In genomic region chr6:33771342-33772113, GRCh38 we compare ENCODE assay signal across 1 cellular context.
TF ChIP-seq lines count a peak whose summit lies in the region.

No MANE protein-coding gene starts in this region.

TF ChIP-seq in K562, 482 proteins besides CTCF, POLR2A, EP300 and RAD21 (continued from another document and continues in another):
- TF ChIP-seq REST (CRISPR knock-in tag; IDR thresholded peaks at IDR 0.05; ENCODE audit: low read depth), result 0 out of 2 replicates have a peak, but pooled peaks have one; percentile 24
- TF ChIP-seq ATF7 (IDR thresholded peaks at IDR 0.05), result peak; percentile 66
- TF ChIP-seq JUND (IDR thresholded peaks at IDR 0.05; ENCODE audit: borderline replicate concordance, low read depth, low read length), result peak; percentile 25; the same call in 1 of the 2 replicates
- no peak; the same call in 2 of the 3 replicates for TF ChIP-seq JUND (tag; IDR thresholded peaks at IDR 0.05; ENCODE audit: borderline replicate concordance, low read depth, low read length)
- no peak for TF ChIP-seq CREB1 (IDR thresholded peaks at IDR 0.05)
- 0 out of 2 replicates have a peak, but pooled peaks have one; percentile 48 for TF ChIP-seq CREB1 (CRISPR knock-in tag; IDR thresholded peaks at IDR 0.05)
- no peak for TF ChIP-seq ASH1L (IDR thresholded peaks at IDR 0.05; ENCODE audit: borderline replicate concordance, low read depth, partially characterized antibody)
- TF ChIP-seq PCBP2 (IDR thresholded peaks at IDR 0.05; ENCODE audit: low read depth, low read length, poor library complexity, severe bottlenecking), result no peak
- TF ChIP-seq SMAD1 (IDR thresholded peaks at IDR 0.05; ENCODE audit: low read depth, low read length, partially characterized antibody), result peak; percentile 37
- no peak for TF ChIP-seq SUPT5H (IDR thresholded peaks at IDR 0.05)
- no peak for TF ChIP-seq PKNOX1 (IDR thresholded peaks at IDR 0.05)
- peak; percentile 41; the same call in 1 of the 2 replicates for TF ChIP-seq ZNF384 (IDR thresholded peaks at IDR 0.05; ENCODE audit: low read depth, low read length)
- no peak for TF ChIP-seq GABPA (tag; conservative IDR thresholded peaks at IDR 0.05; ENCODE audit: low read depth)
- TF ChIP-seq MBD1 (CRISPR knock-in tag; IDR thresholded peaks at IDR 0.05), result peak; percentile 95; the same call in 1 of the 2 replicates
- TF ChIP-seq TFAP4 (CRISPR knock-in tag; IDR thresholded peaks at IDR 0.05; ENCODE audit: borderline replicate concordance), result peak; percentile 34; the same call in 1 of the 2 replicates
- no peak for TF ChIP-seq ZBTB12 (CRISPR knock-in tag; IDR thresholded peaks at IDR 0.05)
- no peak for TF ChIP-seq FOXM1 (IDR thresholded peaks at IDR 0.05; ENCODE audit: low read depth)
- no peak for TF ChIP-seq FOXM1 (CRISPR knock-in tag; IDR thresholded peaks at IDR 0.05; ENCODE audit: low read depth)
- peak; percentile 54; the same call in 1 of the 2 replicates for TF ChIP-seq RBFOX2 (IDR thresholded peaks at IDR 0.05; ENCODE audit: low read depth, low read length)
- peak; percentile 45; the same call in 1 of the 2 replicates for TF ChIP-seq SOX6 (IDR thresholded peaks at IDR 0.05)
- TF ChIP-seq FOSL1 (tag; conservative IDR thresholded peaks at IDR 0.05), result 0 out of 2 replicates have a peak, but pooled peaks have one; percentile 8
- TF ChIP-seq ELF4 (CRISPR knock-in tag; IDR thresholded peaks at IDR 0.05), result no peak
- peak; percentile 94; the same call in 1 of the 2 replicates for TF ChIP-seq XRCC5 (IDR thresholded peaks at IDR 0.05; ENCODE audit: low read depth, low read length)
- peak; percentile 60 for TF ChIP-seq ZNF24 (IDR thresholded peaks at IDR 0.05)
- TF ChIP-seq MYC (IDR thresholded peaks at IDR 0.05; ENCODE audit: low read depth, low read length), result peak; percentile 42; the same call in 1 of the 2 replicates
- no peak for TF ChIP-seq MYC (CRISPR knock-in tag; IDR thresholded peaks at IDR 0.05; ENCODE audit: borderline replicate concordance, low read depth)
- peak; percentile 67; the same call in 1 of the 2 replicates for TF ChIP-seq ESRRA (IDR thresholded peaks at IDR 0.05; ENCODE audit: borderline replicate concordance, low read depth)
- TF ChIP-seq KDM2B (CRISPR knock-in tag; IDR thresholded peaks at IDR 0.05), result peak; percentile 35
- TF ChIP-seq PYGO2 (tag; IDR thresholded peaks at IDR 0.05), result no peak
- TF ChIP-seq TCF7L2 (IDR thresholded peaks at IDR 0.05; ENCODE audit: low read depth, low read length), result 0 out of 2 replicates have a peak, but pooled peaks have one; percentile 11
- TF ChIP-seq NONO (IDR thresholded peaks at IDR 0.05; ENCODE audit: low read depth in 2 of 2, low read length in 1 of 2), result peak in 1 of 2 experiments; percentile 64; a peak in 1 of 4 replicates
- TF ChIP-seq AFF4 (CRISPR knock-in tag; IDR thresholded peaks at IDR 0.05), result no peak
- no peak for TF ChIP-seq PRPF4 (IDR thresholded peaks at IDR 0.05; ENCODE audit: insufficient read depth, low read depth, low read length, poor library complexity, severe bottlenecking)
- no peak for TF ChIP-seq STAT5A (IDR thresholded peaks at IDR 0.05; ENCODE audit: borderline replicate concordance, low read length)
- peak; percentile 62; the same call in 1 of the 2 replicates for TF ChIP-seq ARID2 (IDR thresholded peaks at IDR 0.05)
- TF ChIP-seq ZNF282 (CRISPR knock-in tag; IDR thresholded peaks at IDR 0.05), result 0 out of 2 replicates have a peak, but pooled peaks have one; percentile 54
- peak; percentile 78 for TF ChIP-seq CXXC5 (CRISPR knock-in tag; IDR thresholded peaks at IDR 0.05)
- TF ChIP-seq FOXA3 (CRISPR knock-in tag; conservative IDR thresholded peaks at IDR 0.05 in 1 of 2, IDR thresholded peaks at IDR 0.05 in 1 of 2), result no peak
- TF ChIP-seq HOMEZ (CRISPR knock-in tag; IDR thresholded peaks at IDR 0.05), result no peak
- no peak for TF ChIP-seq ZNF511 (CRISPR knock-in tag; IDR thresholded peaks at IDR 0.05)
- peak; percentile 48 to 65; a peak in 3 of 4 replicates for TF ChIP-seq NRF1 (conservative IDR thresholded peaks at IDR 0.05 in 1 of 2, IDR thresholded peaks at IDR 0.05 in 1 of 2)
- TF ChIP-seq SMC3 (conservative IDR thresholded peaks at IDR 0.05; ENCODE audit: insufficient read depth, low read depth, low read length), result peak; percentile 91
- no peak for TF ChIP-seq ATF1 (CRISPR knock-in tag; IDR thresholded peaks at IDR 0.05)
- TF ChIP-seq ATF1 (tag; IDR thresholded peaks at IDR 0.05), result 0 out of 2 replicates have a peak, but pooled peaks have one; percentile 36
- peak; percentile 99 for TF ChIP-seq RB1 (IDR thresholded peaks at IDR 0.05; ENCODE audit: low read depth)
- TF ChIP-seq PHF21A (IDR thresholded peaks at IDR 0.05; ENCODE audit: borderline replicate concordance, low read depth), result no peak
- TF ChIP-seq ELF2 (CRISPR knock-in tag; IDR thresholded peaks at IDR 0.05), result 0 out of 2 replicates have a peak, but pooled peaks have one; percentile 16
- peak; percentile 43 to 70; a peak in 3 of 4 replicates for TF ChIP-seq MAZ (CRISPR knock-in tag; conservative IDR thresholded peaks at IDR 0.05 in 1 of 2, IDR thresholded peaks at IDR 0.05 in 1 of 2)
- peak; percentile 51; the same call in 1 of the 2 replicates for TF ChIP-seq CREB3L1 (IDR thresholded peaks at IDR 0.05; ENCODE audit: borderline replicate concordance, low read depth)
- TF ChIP-seq PPARD (CRISPR knock-in tag; IDR thresholded peaks at IDR 0.05), result no peak
- TF ChIP-seq ZNF140 (CRISPR knock-in tag; IDR thresholded peaks at IDR 0.05), result no peak
- peak; percentile 50; the same call in 1 of the 2 replicates for TF ChIP-seq SMAD4 (CRISPR knock-in tag; conservative IDR thresholded peaks at IDR 0.05)
- no peak for TF ChIP-seq CBX1 (IDR thresholded peaks at IDR 0.05; ENCODE audit: low read depth)
- TF ChIP-seq FIP1L1 (IDR thresholded peaks at IDR 0.05; ENCODE audit: low read depth, low read length, poor library complexity, severe bottlenecking), result peak; percentile 59
